Comparison of ENCODE assay signal across 13 cellular contexts in the genomic region with DNA sequence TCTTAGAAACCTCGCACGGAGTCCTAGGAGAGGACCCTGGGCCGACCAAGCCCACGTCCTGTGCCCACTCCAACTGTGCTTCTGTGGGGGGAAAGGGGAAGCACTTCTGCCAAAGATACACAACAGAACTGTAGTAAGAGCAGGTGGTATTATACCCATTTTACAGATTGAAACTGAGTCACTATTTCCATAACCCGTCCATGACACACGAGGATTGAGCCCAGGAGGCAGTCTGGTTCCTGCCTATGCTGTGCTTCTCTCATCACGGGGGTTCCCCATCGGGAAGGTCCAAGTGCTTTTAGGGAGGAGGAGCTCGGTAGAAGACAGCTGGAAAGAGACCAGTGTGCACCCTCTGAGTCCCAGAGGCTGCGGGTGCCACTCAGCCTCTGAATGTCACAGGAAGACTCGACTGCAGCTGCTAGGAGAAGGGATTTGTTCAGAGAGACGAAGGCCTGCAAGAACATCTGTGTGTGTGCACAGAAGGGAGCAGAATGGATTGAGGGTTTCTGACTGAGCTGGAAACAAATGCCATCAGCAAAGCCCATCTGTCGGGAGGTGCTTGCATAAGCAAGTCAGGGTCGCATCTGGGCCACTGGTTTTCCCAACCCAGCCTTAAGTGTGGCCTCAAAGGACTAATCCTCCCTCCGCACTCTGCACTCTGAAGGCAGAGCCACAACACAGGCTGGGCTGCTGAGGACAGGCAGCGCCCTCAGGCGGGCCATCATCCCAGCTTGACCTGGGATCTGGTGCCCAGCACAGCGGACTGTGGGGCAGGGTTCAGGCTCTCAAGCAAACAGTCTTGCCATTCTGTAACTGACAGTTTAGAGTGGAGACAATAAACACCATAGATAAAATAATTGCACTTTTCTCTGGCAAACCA.
DNase-seq lines count a peak whose midpoint lies in the region; ATAC-seq, FAIRE-seq and TF ChIP-seq lines count a peak whose summit lies in the region.
"Had no signal": no experiment of that assay in that cellular context is flagged by ENCODE, and none has a peak within 500 bp of the region (broad histone marks: within the 10 kb centered on the region; RNA-seq: fewer than 3 reads in every experiment).

No MANE protein-coding gene starts in this region.

- BruUV-seq in GM12878 (replicated peaks; lab: Mats Ljungman, UMichigan) = no TSS peak

- in situ Hi-C loops in GM12878 (cut with MboI) = no loop called here

- H3K4me3 Mint-ChIP-seq in memory B cell = no peak overlapping the region
- no peak overlapping the region for H3K4me3 Mint-ChIP-seq in activated T-helper 1 cell treated with anti-CD3 and anti-CD28 coated beads, Interleukin-12 subunit alpha, Interleukin-12 subunit beta, Interleukin-2, Interleukin-4 antibody, amounts not matched to agents 30 ng/mL and 10 ng/mL and 1 ng/mL, durations not matched to agents 14 hours and 24 hours and 36 hours

- WGBS in GM12878 (ENCODE audit: insufficient coverage, insufficient replicate concordance, low lambda C conversion rate, missing lambda C conversion rate) = 96% methylated on average over 18 of the region's 18 CpGs

- SMC1A ChIA-PET in GM12878 (lab: Charles Lee; ENCODE audit: uncharacterized antibody, unreplicated experiment) = no interaction called here

- peak overlapping the region; percentile 86 for H3K27ac Mint-ChIP-seq in memory B cell
- no peak overlapping the region for H3K27ac Mint-ChIP-seq in activated T-helper 1 cell treated with anti-CD3 and anti-CD28 coated beads, Interleukin-12 subunit alpha, Interleukin-12 subunit beta, Interleukin-2, Interleukin-4 antibody, amounts not matched to agents 30 ng/mL and 10 ng/mL and 1 ng/mL, durations not matched to agents 14 hours and 24 hours and 36 hours

- no peak overlapping the region for H2AFZ ChIP-seq in GM12878 (ENCODE audit: control insufficient read depth, low read depth, low read length)

- H3K36me3 Mint-ChIP-seq in memory B cell = peaks cover 22% of the 10 kb centered on the region
- no peaks in the 10 kb centered on the region for H3K36me3 Mint-ChIP-seq in activated T-helper 1 cell treated with anti-CD3 and anti-CD28 coated beads, Interleukin-12 subunit alpha, Interleukin-12 subunit beta, Interleukin-2, Interleukin-4 antibody, amounts not matched to agents 30 ng/mL and 10 ng/mL and 1 ng/mL, durations not matched to agents 14 hours and 24 hours and 36 hours (ENCODE audit: low read depth)

- H3K4me1 Mint-ChIP-seq in memory B cell = peaks cover 23% of the 10 kb centered on the region
- peaks cover under 1% of the 10 kb centered on the region for H3K4me1 Mint-ChIP-seq in activated T-helper 1 cell treated with anti-CD3 and anti-CD28 coated beads, Interleukin-12 subunit alpha, Interleukin-12 subunit beta, Interleukin-2, Interleukin-4 antibody, amounts not matched to agents 30 ng/mL and 10 ng/mL and 1 ng/mL, durations not matched to agents 14 hours and 24 hours and 36 hours (ENCODE audit: low read depth)

- no peak for FAIRE-seq in GM12878 (lab: Jason Lieb, UNC)
- FAIRE-seq: GM19239, keratinocyte had no signal

- 0 out of 2 replicates have a peak, but pooled peaks have one; percentile 14 for TF ChIP-seq POLR2A in GM12878 (IDR thresholded peaks at IDR 0.05; ENCODE audit: low read depth, low read length)

- no peak for TF ChIP-seq EP300 in GM12878 (IDR thresholded peaks at IDR 0.05; ENCODE audit: borderline replicate concordance in 1 of 2, control insufficient read depth in 1 of 2, low read depth in 2 of 2, low read length in 2 of 2)

- no peaks in the 10 kb centered on the region for H3K79me2 ChIP-seq in GM12878 (ENCODE audit: control insufficient read depth, insufficient read depth, low read length)

- ATAC-seq in GM12878 (no peak), memory B cell (ENCODE audit: low read depth) (no peak), GM21717 (IDR thresholded peaks at IDR 0.05; ENCODE audit: unreplicated experiment) (no peak)
- ATAC-seq: psoas muscle had no signal

- no peaks in the 10 kb centered on the region for H3K27me3 ChIP-seq in GM12878 (replicated peaks in 1 of 2; ENCODE audit: control insufficient read depth in 2 of 2, insufficient read depth in 2 of 2, low read length in 1 of 2)
- H3K27me3 ChIP-seq: BE2C had no signal

- RAD21 ChIA-PET in GM12878 (lab: Charles Lee; ENCODE audit: unreplicated experiment) = no interaction called here

- no peaks in the 10 kb centered on the region for H3K27me3 Mint-ChIP-seq in memory B cell
- H3K27me3 Mint-ChIP-seq in activated T-helper 1 cell treated with anti-CD3 and anti-CD28 coated beads, Interleukin-12 subunit alpha, Interleukin-12 subunit beta, Interleukin-2, Interleukin-4 antibody, amounts not matched to agents 30 ng/mL and 10 ng/mL and 1 ng/mL, durations not matched to agents 14 hours and 24 hours and 36 hours (ENCODE audit: insufficient read depth) = no peaks in the 10 kb centered on the region

- no peak overlapping the region for H3K9ac ChIP-seq in GM12878 (ENCODE audit: control insufficient read depth, insufficient read depth, low read length)

- POLR2A ChIA-PET in GM12878 (lab: Charles Lee) = no interaction called here

- no peaks in the 10 kb centered on the region; the same call in 2 of the 3 replicates for H3K9me3 ChIP-seq in GM12878 (replicated peaks; ENCODE audit: control insufficient read depth, insufficient read depth, low read length)
- H3K9me3 ChIP-seq: BE2C, psoas muscle had no signal

- intact Hi-C loops in GM12878 (cut with micrococcal nuclease; ENCODE audit: unreplicated experiment) = no loop called here
- intact Hi-C loops in activated T-helper 1 cell treated with anti-CD3 and anti-CD28 coated beads, Interleukin-12 subunit alpha, Interleukin-12 subunit beta, Interleukin-2, Interleukin-4 antibody, amounts not matched to agents 30 ng/mL and 10 ng/mL and 1 ng/mL, durations not matched to agents 14 hours and 24 hours and 36 hours (cut with micrococcal nuclease) = no loop called here

- H4K20me1 ChIP-seq in GM12878 (ENCODE audit: control insufficient read depth, insufficient read depth) = no peaks in the 10 kb centered on the region; the same call in 1 of the 2 replicates

- peak; percentile 58 for DNase-seq in 8988T
- DNase-seq in HuH-7 (ENCODE audit: low spot score) = peak; percentile 86
- no peak for DNase-seq in GM12878 (ENCODE audit: low read depth, low spot score)
- DNase-seq in memory B cell (ENCODE audit: low spot score in 2 of 2) = no peak
- DNase-seq in activated T-helper 1 cell treated with anti-CD3 and anti-CD28 coated beads, Interleukin-12 subunit alpha, Interleukin-12 subunit beta, Interleukin-2, Interleukin-4 antibody, amounts not matched to agents 30 ng/mL and 10 ng/mL and 1 ng/mL, durations not matched to agents 14 hours and 24 hours and 36 hours (ENCODE audit: low spot score) = no peak
- no peak for DNase-seq in middle frontal gyrus (ENCODE audit: extremely low spot score, low spot score)
- DNase-seq in NCI-H187 treated with DMSO at 0.1 percent for 48 hours (lab: John Stamatoyannopoulos, UW) = no peak
- DNase-seq: BE2C, NCI-H2029 treated with DMSO at 0.1 percent for 48 hours, psoas muscle had no signal

- H3K9me3 Mint-ChIP-seq in memory B cell = no peaks in the 10 kb centered on the region
- H3K9me3 Mint-ChIP-seq in activated T-helper 1 cell treated with anti-CD3 and anti-CD28 coated beads, Interleukin-12 subunit alpha, Interleukin-12 subunit beta, Interleukin-2, Interleukin-4 antibody, amounts not matched to agents 30 ng/mL and 10 ng/mL and 1 ng/mL, durations not matched to agents 14 hours and 24 hours and 36 hours = peaks cover 8% of the 10 kb centered on the region

- TF ChIP-seq RAD21 in GM12878 (IDR thresholded peaks at IDR 0.05; ENCODE audit: insufficient read depth, low read depth, low read length) = no peak

- no peak overlapping the region for H3K4me3 ChIP-seq in GM12878
- H3K4me3 ChIP-seq: psoas muscle had no signal

- no peaks in the 10 kb centered on the region; the same call in 1 of the 2 replicates for H3K4me1 ChIP-seq in GM12878 (ENCODE audit: control insufficient read depth, insufficient read depth, low read length)
- H3K4me1 ChIP-seq: BE2C, psoas muscle had no signal

- no peak for TF ChIP-seq CTCF in GM12878 (IDR thresholded peaks at IDR 0.05 in 2 of 3, conservative IDR thresholded peaks at IDR 0.05 in 1 of 3; ENCODE audit: control insufficient read depth in 2 of 3, extremely low read depth in 1 of 3, insufficient read depth in 1 of 3, low read depth in 3 of 3, low read length in 3 of 3)

- H3K27ac ChIP-seq in GM12878 (ENCODE audit: control insufficient read depth, insufficient read depth) = no peak overlapping the region
- H3K27ac ChIP-seq: psoas muscle had no signal

- H3K4me2 ChIP-seq in GM12878 (ENCODE audit: control insufficient read depth, insufficient read depth) = no peak overlapping the region

- peaks cover 7 to 13% of the 10 kb centered on the region in 2 experiments; a peak in 3 of 4 replicates for H3K36me3 ChIP-seq in GM12878 (ENCODE audit: control insufficient read depth in 2 of 2, insufficient read depth in 2 of 2, low read length in 1 of 2)
- H3K36me3 ChIP-seq: BE2C had no signal

- CTCF ChIA-PET in GM12878 (lab: Yijun Ruan, JAX) = no interaction called here

TF ChIP-seq in GM12878, 131 proteins besides CTCF, POLR2A, EP300 and RAD21 (continues in another document):
- TF ChIP-seq JUNB (IDR thresholded peaks at IDR 0.05) (no peak), SREBF2 (IDR thresholded peaks at IDR 0.05; ENCODE audit: low read length) (no peak), CHD1 (IDR thresholded peaks at IDR 0.05; ENCODE audit: low read depth, low read length) (no peak), GABPA (IDR thresholded peaks at IDR 0.05; ENCODE audit: low read depth) (no peak), RCOR1 (conservative IDR thresholded peaks at IDR 0.05; ENCODE audit: low read depth, low read length) (no peak), PML (IDR thresholded peaks at IDR 0.05; ENCODE audit: low read length) (no peak), EZH2 (IDR thresholded peaks at IDR 0.05; ENCODE audit: borderline replicate concordance, control insufficient read depth, low read depth, low read length) (no peak), JUND (IDR thresholded peaks at IDR 0.05; ENCODE audit: low read depth, low read length) (no peak)
- TF ChIP-seq, protein P1, sequence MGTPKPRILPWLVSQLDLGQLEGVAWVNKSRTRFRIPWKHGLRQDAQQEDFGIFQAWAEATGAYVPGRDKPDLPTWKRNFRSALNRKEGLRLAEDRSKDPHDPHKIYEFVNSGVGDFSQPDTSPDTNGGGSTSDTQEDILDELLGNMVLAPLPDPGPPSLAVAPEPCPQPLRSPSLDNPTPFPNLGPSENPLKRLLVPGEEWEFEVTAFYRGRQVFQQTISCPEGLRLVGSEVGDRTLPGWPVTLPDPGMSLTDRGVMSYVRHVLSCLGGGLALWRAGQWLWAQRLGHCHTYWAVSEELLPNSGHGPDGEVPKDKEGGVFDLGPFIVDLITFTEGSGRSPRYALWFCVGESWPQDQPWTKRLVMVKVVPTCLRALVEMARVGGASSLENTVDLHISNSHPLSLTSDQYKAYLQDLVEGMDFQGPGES (IDR thresholded peaks at IDR 0.05) = no peak

Comparison
In these comparisons a context has a peak if more than half of its experiments do, and no peak if none do; other contexts are left out.
1. DNase-seq: peak in 8988T (single experiment) and HuH-7 (single experiment); none in GM12878 (single experiment), memory B cell (0 of 2), activated T-helper 1 cell treated with anti-CD3 and anti-CD28 coated beads, Interleukin-12 subunit alpha, Interleukin-12 subunit beta, Interleukin-2, Interleukin-4 antibody, amounts not matched to agents 30 ng/mL and 10 ng/mL and 1 ng/mL, durations not matched to agents 14 hours and 24 hours and 36 hours (single experiment), middle frontal gyrus (single experiment) and NCI-H187 treated with DMSO at 0.1 percent for 48 hours (single experiment).